14 cellular contexts compared by ENCODE assay signal in the genomic region with DNA sequence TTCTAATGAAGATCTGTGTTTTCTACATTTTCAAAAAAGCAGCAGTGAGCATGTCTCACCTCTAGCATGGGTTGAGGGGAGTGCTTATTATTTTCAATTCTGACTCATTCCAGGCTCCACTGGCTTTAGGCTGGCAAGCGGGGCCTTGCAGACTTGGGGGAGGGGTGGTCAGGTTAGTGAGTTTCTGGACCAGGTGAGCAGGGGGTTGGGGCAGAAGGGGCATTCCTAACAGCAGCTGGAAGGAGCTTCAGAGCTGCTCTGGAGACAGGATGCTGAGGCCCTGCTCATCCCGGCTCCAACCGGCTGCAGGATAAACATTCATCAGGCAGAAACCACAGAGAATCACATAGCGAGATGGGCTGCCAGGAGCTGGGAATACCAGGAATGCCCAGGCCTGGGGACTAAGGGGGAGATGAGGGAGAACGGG. TPM values are rescaled to one million over a fixed set of nuclear protein-coding genes. Genes with fewer than 3 reads are reported as not detected.
DNase-seq lines count a peak whose midpoint lies in the region; ATAC-seq and TF ChIP-seq lines count a peak whose summit lies in the region.
"Had no signal": no experiment of that assay in that cellular context is flagged by ENCODE, and none has a peak within 500 bp of the region (broad histone marks: within the 10 kb centered on the region; RNA-seq: fewer than 3 reads in every experiment).

No MANE protein-coding gene starts in this region.

- H3K27me3 Mint-ChIP-seq in activated T-cell treated with anti-CD3 and anti-CD28 coated beads, Interleukin-2, amount 50 U/mL, for 24 hours, result peaks cover 15% of the 10 kb centered on the region
- H3K27me3 Mint-ChIP-seq: progenitor cell of endocrine pancreas had no signal

- H4K20me1 ChIP-seq in osteoblast (ENCODE audit: insufficient read depth, low read length), result no peaks in the 10 kb centered on the region

- no peak for ATAC-seq in GM18498 (IDR thresholded peaks at IDR 0.05; ENCODE audit: unreplicated experiment)
- ATAC-seq in GM21717 (IDR thresholded peaks at IDR 0.05; ENCODE audit: unreplicated experiment), result no peak
- ATAC-seq: activated naive CD8-positive, alpha-beta T cell treated with anti-CD3 and anti-CD28 coated beads, Interleukin-2, amount 50 U/mL, for 24 hours; stimulated activated naive CD8-positive, alpha-beta T cell treated with anti-CD3 and anti-CD28 coated beads, Interleukin-15, Interleukin-2, amounts not matched to agents 100 U/mL and 50 U/mL, for 24 hours had no signal

- H3K4me3 ChIP-seq in epithelial cell of esophagus (ENCODE audit: low read length) (no peak overlapping the region), osteoblast (ENCODE audit: insufficient read depth, low read length) (no peak overlapping the region)
- H3K4me3 ChIP-seq: lower lobe of right lung had no signal

- no peaks in the 10 kb centered on the region for H3K9me3 ChIP-seq in osteoblast (ENCODE audit: low read depth, low read length)
- H3K9me3 ChIP-seq: lower lobe of right lung had no signal

- no peak overlapping the region for H3K27ac Mint-ChIP-seq in activated T-cell treated with anti-CD3 and anti-CD28 coated beads, Interleukin-2, amount 50 U/mL, for 24 hours
- H3K27ac Mint-ChIP-seq: activated naive CD8-positive, alpha-beta T cell treated with anti-CD3 and anti-CD28 coated beads, Interleukin-2, amount 50 U/mL, for 24 hours; progenitor cell of endocrine pancreas had no signal

- no peaks in the 10 kb centered on the region for H3K36me3 ChIP-seq in osteoblast (ENCODE audit: insufficient read depth, low read length)
- H3K36me3 ChIP-seq: lower lobe of right lung had no signal

- no peak overlapping the region for H3K4me3 Mint-ChIP-seq in activated T-cell treated with anti-CD3 and anti-CD28 coated beads, Interleukin-2, amount 50 U/mL, for 24 hours
- H3K4me3 Mint-ChIP-seq: activated naive CD8-positive, alpha-beta T cell treated with anti-CD3 and anti-CD28 coated beads, Interleukin-2, amount 50 U/mL, for 24 hours had no signal

- H3K79me2 ChIP-seq in osteoblast (ENCODE audit: insufficient read depth, low read length), result no peaks in the 10 kb centered on the region

- H2AFZ ChIP-seq in osteoblast (ENCODE audit: low read length), result peak overlapping the region; percentile 75

- no peaks in the 10 kb centered on the region for H3K4me1 Mint-ChIP-seq in activated T-cell treated with anti-CD3 and anti-CD28 coated beads, Interleukin-2, amount 50 U/mL, for 24 hours (ENCODE audit: low read depth)
- H3K4me1 Mint-ChIP-seq: activated naive CD8-positive, alpha-beta T cell treated with anti-CD3 and anti-CD28 coated beads, Interleukin-2, amount 50 U/mL, for 24 hours had no signal

- peak; percentile 52 for DNase-seq in Daoy (ENCODE audit: low read depth)
- peak; percentile 90 for DNase-seq in NCI-H226
- peak; percentile 43 for DNase-seq in epithelial cell of esophagus (ENCODE audit: low read depth)
- peak; percentile 74 for DNase-seq in osteoblast (ENCODE audit: insufficient read length, low spot score, missing footprints)
- DNase-seq in pons (ENCODE audit: low spot score), result no peak
- no peak for DNase-seq in activated T-cell treated with anti-CD3 and anti-CD28 coated beads, Interleukin-2, amount 50 U/mL, for 24 hours
- DNase-seq: activated naive CD8-positive, alpha-beta T cell treated with anti-CD3 and anti-CD28 coated beads, Interleukin-2, amount 50 U/mL, for 24 hours; Karpas-422; lower lobe of right lung; stimulated activated CD4-positive, alpha-beta T cell treated with anti-CD3 and anti-CD28 coated beads, Interleukin-2, amount 100 ng/mL, for 48 hours; stimulated activated naive CD8-positive, alpha-beta T cell treated with anti-CD3 and anti-CD28 coated beads, Interleukin-15, Interleukin-2, amounts not matched to agents 100 U/mL and 50 U/mL, for 24 hours had no signal

- TF ChIP-seq CTCF in epithelial cell of esophagus (IDR thresholded peaks at IDR 0.05; ENCODE audit: insufficient read depth, low read depth, low read length, missing control alignments) (no peak), osteoblast (IDR thresholded peaks at IDR 0.05; ENCODE audit: extremely low read depth, low read depth, low read length) (no peak)

- H3K4me1 ChIP-seq in osteoblast (ENCODE audit: insufficient read depth, low read length), result peaks cover 19% of the 10 kb centered on the region
- H3K4me1 ChIP-seq: lower lobe of right lung had no signal

- H3K27me3 ChIP-seq in osteoblast (ENCODE audit: insufficient read depth, low read length), result no peaks in the 10 kb centered on the region

- no peaks in the 10 kb centered on the region for H3K9me3 Mint-ChIP-seq in activated T-cell treated with anti-CD3 and anti-CD28 coated beads, Interleukin-2, amount 50 U/mL, for 24 hours
- H3K9me3 Mint-ChIP-seq: activated naive CD8-positive, alpha-beta T cell treated with anti-CD3 and anti-CD28 coated beads, Interleukin-2, amount 50 U/mL, for 24 hours had no signal

- H3K4me2 ChIP-seq in osteoblast (ENCODE audit: insufficient read depth, low read length), result peak overlapping the region; percentile 33

- H3K36me3 Mint-ChIP-seq in activated T-cell treated with anti-CD3 and anti-CD28 coated beads, Interleukin-2, amount 50 U/mL, for 24 hours (ENCODE audit: low read depth), result no peaks in the 10 kb centered on the region

- H3K27ac ChIP-seq in osteoblast (ENCODE audit: low read depth, low read length), result peak overlapping the region; percentile 40
- H3K27ac ChIP-seq: lower lobe of right lung had no signal

RNA-seq across cellular contexts. Expression of a gene that starts 10.5 kb away (rescaled TPM):
- 0.86 TPM in 1 of 2 replicates, not detected in the other for total RNA-seq in Daoy (2014; rRNA removed; shearing (Covaris generic))
- total RNA-seq in osteoblast, result 68.8 and 69.0 TPM in 2 replicates

RNA-seq across cellular contexts. Expression of a gene that starts 19.9 kb away (rescaled TPM):
- 0.51 and 3.1 TPM in 2 replicates for total RNA-seq in Daoy (2014; rRNA removed; shearing (Covaris generic))
- 0.59 and 0.72 TPM in 2 replicates for total RNA-seq in osteoblast

RNA-seq across cellular contexts. Expression of a gene that starts 33.2 kb away (rescaled TPM):
- total RNA-seq in Daoy (2014; rRNA removed; shearing (Covaris generic)), result not detected in 2 replicates
- not detected in 2 replicates for total RNA-seq in osteoblast
- total RNA-seq: progenitor cell of endocrine pancreas had no signal

RNA-seq across cellular contexts. Expression of a gene that starts 33.3 kb away (rescaled TPM):
- total RNA-seq in Daoy (2014; rRNA removed; shearing (Covaris generic)), result not detected in 2 replicates
- not detected in 2 replicates for total RNA-seq in osteoblast
- total RNA-seq: lower lobe of right lung, progenitor cell of endocrine pancreas had no signal

RNA-seq across cellular contexts. Expression of a gene that starts 48.1 kb away (rescaled TPM):
- total RNA-seq in Daoy (2014; rRNA removed; shearing (Covaris generic)), result 0.63 and 1.4 TPM in 2 replicates
- total RNA-seq in osteoblast, result 12.3 and 23.0 TPM in 2 replicates
- total RNA-seq: lower lobe of right lung, progenitor cell of endocrine pancreas had no signal

Comparison
In these comparisons a context has a peak if more than half of its experiments do, and no peak if none do; other contexts are left out.
1. DNase-seq: peak in Daoy (single experiment), NCI-H226 (single experiment), epithelial cell of esophagus (single experiment) and osteoblast (single experiment); none in pons (single experiment) and activated T-cell treated with anti-CD3 and anti-CD28 coated beads, Interleukin-2, amount 50 U/mL, for 24 hours (single experiment).
2. RNA of a gene that starts 10.5 kb away (total RNA-seq): 68.8 to 69.0 TPM in osteoblast; 0.86 TPM in Daoy; every median in the first group is over 10 times any median in the second.